15 cellular contexts compared by ENCODE assay signal in the genomic region with DNA sequence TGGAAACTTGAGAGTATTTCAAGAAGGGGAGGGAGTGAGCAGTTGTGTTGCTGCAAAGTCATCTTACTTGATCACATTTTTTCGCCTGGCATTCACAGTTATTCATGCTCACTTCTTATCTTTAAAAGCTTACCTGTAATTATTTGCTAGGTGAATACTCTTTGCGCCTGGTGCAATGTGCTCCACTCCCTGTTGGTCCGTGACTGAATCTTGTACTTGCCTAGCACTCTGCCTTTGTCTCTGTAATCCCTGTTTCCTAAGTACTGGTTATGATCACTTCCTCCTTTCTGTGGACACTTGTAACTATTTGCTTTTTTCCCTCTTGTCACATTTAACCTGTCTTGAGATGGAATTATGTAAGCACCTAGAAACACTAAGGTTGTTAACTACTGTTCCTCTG.
A peak's percentile ranks its signal among the peaks of the same experiment; 100 is the strongest.
DNase-seq lines count a peak whose midpoint lies in the region; ATAC-seq and TF ChIP-seq lines count a peak whose summit lies in the region.
"Had no signal": no experiment of that assay in that cellular context is flagged by ENCODE, and none has a peak within 500 bp of the region (broad histone marks: within the 10 kb centered on the region; RNA-seq: fewer than 3 reads in every experiment).

No MANE protein-coding gene starts in this region.

- H3K36me3 ChIP-seq in Loucy (ENCODE audit: insufficient read depth, low read length) = no peaks in the 10 kb centered on the region

- H3F3A ChIP-seq in Loucy (ENCODE audit: low read depth) = no peaks in the 10 kb centered on the region

- DNase-seq in DMS153 (lab: John Stamatoyannopoulos, UW) (peak; percentile 6), DMS153 treated with DMSO at 0.1 percent for 48 hours (lab: John Stamatoyannopoulos, UW; ENCODE audit: unreplicated experiment) (no peak), SKM-1 treated with dmso at 0.1 percent for 144 hours (lab: John Stamatoyannopoulos, UW; ENCODE audit: unreplicated experiment) (peak; percentile 75), medulla oblongata (ENCODE audit: extremely low spot score) (peak; percentile 27), pons (ENCODE audit: low spot score) (no peak)
- DNase-seq: activated CD4-positive, alpha-beta T cell treated with anti-CD3 and anti-CD28 coated beads, Interleukin-2, amount 10 ng/mL, durations not matched to agents 24 days and 14 days; activated naive CD4-positive, alpha-beta T cell treated with Interleukin-2 at 50 U/mL for 16 hours; activated T-cell treated with anti-CD3 and anti-CD28 coated beads for 4 hours; GOT3; natural killer cell; NCI-H2107; stimulated activated naive B cell treated with anti-CD40 and anti-IgM and Interleukin-4, amounts not matched to agents 10 μg/mL and 1 μg/mL and 100 μg/mL, for 72 hours had no signal

- ATAC-seq in GM19328 (IDR thresholded peaks at IDR 0.05; ENCODE audit: unreplicated experiment) = no peak
- no peak for ATAC-seq in GM19452 (IDR thresholded peaks at IDR 0.05; ENCODE audit: unreplicated experiment)
- ATAC-seq: natural killer cell had no signal

- H3K9me3 ChIP-seq in Loucy (ENCODE audit: insufficient read depth, low read depth, low read length) = no peaks in the 10 kb centered on the region

- peak overlapping the region; percentile 94 for H3K9ac ChIP-seq in Loucy (ENCODE audit: low read depth, low read length, poor library complexity, severe bottlenecking)

- no peaks in the 10 kb centered on the region for H3K9me2 ChIP-seq in Loucy (replicated peaks; ENCODE audit: low read depth, low read length)

- H3K4me1 ChIP-seq in Loucy (ENCODE audit: insufficient read depth, low read length, poor library complexity, severe bottlenecking) = peaks cover 83% of the 10 kb centered on the region

- H3K4me3 ChIP-seq in Loucy (ENCODE audit: low read length, poor library complexity, severe bottlenecking) = peak overlapping the region; percentile 95

- TF ChIP-seq CTCF in Loucy (conservative IDR thresholded peaks at IDR 0.05; ENCODE audit: low read length) = no peak

- peaks cover 96% of the 10 kb centered on the region for H4K20me1 ChIP-seq in Loucy (ENCODE audit: insufficient read depth, low read length, poor library complexity, severe bottlenecking)

- no peak overlapping the region for H2AFZ ChIP-seq in Loucy (ENCODE audit: low read length)

- peaks cover 100% of the 10 kb centered on the region for H3K79me2 ChIP-seq in Loucy (ENCODE audit: insufficient read depth, low read length)

- H3K27me3 ChIP-seq in Loucy (ENCODE audit: insufficient read depth, low read length, poor library complexity, severe bottlenecking) = no peaks in the 10 kb centered on the region

- H3K4me2 ChIP-seq in Loucy (ENCODE audit: low read depth, low read length, poor library complexity, severe bottlenecking) = peak overlapping the region; percentile 97

Comparison
In these comparisons a context has a peak if more than half of its experiments do, and no peak if none do; other contexts are left out.
1. DNase-seq: peak in DMS153 (single experiment), SKM-1 treated with dmso at 0.1 percent for 144 hours (single experiment) and medulla oblongata (single experiment); none in DMS153 treated with DMSO at 0.1 percent for 48 hours (single experiment) and pons (single experiment).